Comparison of ENCODE assay signal across 23 cellular contexts in the genomic region with DNA sequence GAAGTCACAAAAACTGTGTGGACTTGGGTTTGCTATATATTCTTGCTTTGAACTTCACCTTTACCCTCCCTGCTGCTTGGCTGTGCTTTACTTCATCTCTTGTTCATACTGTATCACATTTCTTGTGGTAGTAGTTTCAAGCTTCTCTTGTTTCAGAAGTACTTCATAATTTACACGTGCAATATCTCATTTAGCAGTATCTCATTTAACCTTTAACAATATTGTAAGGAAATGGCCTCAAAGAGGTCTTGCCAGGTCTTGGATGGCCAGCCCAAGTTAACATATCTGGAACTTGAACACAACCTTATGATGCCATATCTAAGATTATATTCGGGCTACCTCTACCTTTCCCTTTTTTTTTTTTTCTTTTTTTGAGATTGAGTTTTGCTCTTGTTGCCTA. TPM values are rescaled to one million over a fixed set of nuclear protein-coding genes. Genes with fewer than 3 reads are reported as not detected.
DNase-seq lines count a peak whose midpoint lies in the region; ATAC-seq and TF ChIP-seq lines count a peak whose summit lies in the region.
"Had no signal": no experiment of that assay in that cellular context is flagged by ENCODE, and none has a peak within 500 bp of the region (broad histone marks: within the 10 kb centered on the region; RNA-seq: fewer than 3 reads in every experiment).

No MANE protein-coding gene starts in this region.

- CTCF ChIA-PET in activated CD8-positive, alpha-beta memory T cell treated with anti-CD3 and anti-CD28 coated beads, Interleukin-2, amount 10 ng/mL, durations not matched to agents 7 days and 5 days (lab: Charles Lee): interaction anchor here (0.7 to 1.4 kb wide), 2 partner anchors 54 to 243 kb away, joined by 4 to 5 read pairs; no protein-coding TSS in a partner anchor

- DNase-seq in activated CD8-positive, alpha-beta memory T cell treated with anti-CD3 and anti-CD28 coated beads, Interleukin-2, amount 10 ng/mL, durations not matched to agents 7 days and 5 days: no peak
- DNase-seq in activated CD8-positive, alpha-beta memory T cell treated with anti-CD3 and anti-CD28 coated beads, Interleukin-2, amount 50 U/mL, for 48 hours: no peak
- DNase-seq in natural killer cell (no peak), type B pancreatic cell (ENCODE audit: extremely low spot score, unreplicated experiment) (no peak), NCI-H446 (lab: John Stamatoyannopoulos, UW) (no peak)
- DNase-seq in stimulated activated CD4-positive, alpha-beta T cell treated with anti-CD3 and anti-CD28 coated beads, Interleukin-2, amount 100 ng/mL, for 24 hours: no peak
- DNase-seq: activated CD4-positive, alpha-beta T cell treated with anti-CD3 and anti-CD28 coated beads, Interleukin-2, amount 10 ng/mL, durations not matched to agents 24 days and 14 days; activated T-cell treated with anti-CD3 and anti-CD28 coated beads, Interleukin-2, amount 50 U/mL, for 4 hours; amygdala; EL; MV-4-11; NCI-H2107; NCI-H345; NCI-H774; SHP77 treated with DMSO at 0.1 percent for 48 hours; stimulated activated CD4-positive, alpha-beta T cell treated with anti-CD3 and anti-CD28 coated beads, Interleukin-15, amount 100 ng/mL, for 24 hours; upper lobe of right lung; WERI-Rb-1 had no signal

- ATAC-seq in activated CD8-positive, alpha-beta memory T cell treated with anti-CD3 and anti-CD28 coated beads, Interleukin-2, amount 10 ng/mL, durations not matched to agents 7 days and 5 days: no peak
- ATAC-seq in natural killer cell (no peak), GM21529 (IDR thresholded peaks at IDR 0.05; ENCODE audit: unreplicated experiment) (no peak)
- ATAC-seq: activated T-cell treated with anti-CD3 and anti-CD28 coated beads, Interleukin-2, amount 50 U/mL, for 4 hours; GM23338; stimulated activated memory B cell treated with anti-CD40 and anti-IgM and Interleukin-4, amounts not matched to agents 10 μg/mL and 1 μg/mL and 100 μg/mL, for 72 hours; upper lobe of right lung had no signal

- H3K4me3 Mint-ChIP-seq in activated CD8-positive, alpha-beta memory T cell treated with anti-CD3 and anti-CD28 coated beads, Interleukin-2, amount 10 ng/mL, durations not matched to agents 7 days and 5 days: peak overlapping the region; percentile 2
- H3K4me3 Mint-ChIP-seq in brain: peak overlapping the region; percentile 23 to 89 (median 36)
- peak overlapping the region; percentile 61 for H3K4me3 Mint-ChIP-seq in natural killer cell
- H3K4me3 Mint-ChIP-seq in type B pancreatic cell: peak overlapping the region; percentile 73

- no peaks in the 10 kb centered on the region for H3K36me3 Mint-ChIP-seq in activated CD8-positive, alpha-beta memory T cell treated with anti-CD3 and anti-CD28 coated beads, Interleukin-2, amount 10 ng/mL, durations not matched to agents 7 days and 5 days
- H3K36me3 Mint-ChIP-seq in brain (peaks cover under 1% of the 10 kb centered on the region), natural killer cell (no peaks in the 10 kb centered on the region), type B pancreatic cell (no peaks in the 10 kb centered on the region)
- H3K36me3 Mint-ChIP-seq: stimulated activated memory B cell treated with anti-CD40 and anti-IgM and Interleukin-4, amounts not matched to agents 10 μg/mL and 1 μg/mL and 100 μg/mL, for 72 hours had no signal

- H3K9me3 Mint-ChIP-seq in activated CD8-positive, alpha-beta memory T cell treated with anti-CD3 and anti-CD28 coated beads, Interleukin-2, amount 10 ng/mL, durations not matched to agents 7 days and 5 days (ENCODE audit: low read depth): no peaks in the 10 kb centered on the region
- peaks cover 0 to 2% (median 0%) of the 10 kb centered on the region in 5 experiments for H3K9me3 Mint-ChIP-seq in brain
- H3K9me3 Mint-ChIP-seq in natural killer cell: no peaks in the 10 kb centered on the region
- no peaks in the 10 kb centered on the region for H3K9me3 Mint-ChIP-seq in type B pancreatic cell
- H3K9me3 Mint-ChIP-seq: activated CD4-positive, alpha-beta T cell treated with anti-CD3 and anti-CD28 coated beads, Interleukin-2, amount 10 ng/mL, durations not matched to agents 24 days and 14 days; activated T-cell treated with anti-CD3 and anti-CD28 coated beads, Interleukin-2, amount 50 U/mL, for 4 hours; GM23338; IgD-negative memory B cell; stimulated activated memory B cell treated with anti-CD40 and anti-IgM and Interleukin-4, amounts not matched to agents 10 μg/mL and 1 μg/mL and 100 μg/mL, for 72 hours had no signal

- H3K4me1 Mint-ChIP-seq in activated CD8-positive, alpha-beta memory T cell treated with anti-CD3 and anti-CD28 coated beads, Interleukin-2, amount 10 ng/mL, durations not matched to agents 7 days and 5 days: peaks cover 4% of the 10 kb centered on the region
- H3K4me1 Mint-ChIP-seq in brain: peaks cover 46% of the 10 kb centered on the region
- H3K4me1 Mint-ChIP-seq in natural killer cell: peaks cover 5 to 16% of the 10 kb centered on the region in 2 donors
- peaks cover 18% of the 10 kb centered on the region for H3K4me1 Mint-ChIP-seq in type B pancreatic cell (ENCODE audit: unreplicated experiment)

- H3K27ac Mint-ChIP-seq in activated CD8-positive, alpha-beta memory T cell treated with anti-CD3 and anti-CD28 coated beads, Interleukin-2, amount 10 ng/mL, durations not matched to agents 7 days and 5 days: no peak overlapping the region
- H3K27ac Mint-ChIP-seq in brain: peak overlapping the region in 2 of 5 experiments; percentile 41 to 86
- H3K27ac Mint-ChIP-seq in natural killer cell: no peak overlapping the region
- peak overlapping the region; percentile 39 for H3K27ac Mint-ChIP-seq in type B pancreatic cell
- H3K27ac Mint-ChIP-seq: activated CD4-positive, alpha-beta T cell treated with anti-CD3 and anti-CD28 coated beads, Interleukin-2, amount 10 ng/mL, durations not matched to agents 24 days and 14 days; IgD-negative memory B cell; stimulated activated memory B cell treated with anti-CD40 and anti-IgM and Interleukin-4, amounts not matched to agents 10 μg/mL and 1 μg/mL and 100 μg/mL, for 72 hours had no signal

- TF ChIP-seq CTCF in brain (conservative IDR thresholded peaks at IDR 0.05): no peak
- no peak for TF ChIP-seq CTCF in natural killer cell (IDR thresholded peaks at IDR 0.05)
- TF ChIP-seq CTCF in type B pancreatic cell (conservative IDR thresholded peaks at IDR 0.05): no peak

- intact Hi-C loops in natural killer cell (cut with micrococcal nuclease): loop anchor here (5.0 kb wide), 1 partner anchor 401 kb away; no protein-coding TSS in a partner anchor

- peaks cover 27% of the 10 kb centered on the region for H3K27me3 Mint-ChIP-seq in activated CD8-positive, alpha-beta memory T cell treated with anti-CD3 and anti-CD28 coated beads, Interleukin-2, amount 10 ng/mL, durations not matched to agents 7 days and 5 days
- H3K27me3 Mint-ChIP-seq in brain: peaks cover 7% of the 10 kb centered on the region
- H3K27me3 Mint-ChIP-seq in natural killer cell (ENCODE audit: low read depth in 2 of 2): peaks cover 0 to 11% of the 10 kb centered on the region in 2 donors
- no peaks in the 10 kb centered on the region for H3K27me3 Mint-ChIP-seq in type B pancreatic cell
- H3K27me3 Mint-ChIP-seq: stimulated activated memory B cell treated with anti-CD40 and anti-IgM and Interleukin-4, amounts not matched to agents 10 μg/mL and 1 μg/mL and 100 μg/mL, for 72 hours had no signal

RNA-seq across cellular contexts. Expression of gene TRIM45, which starts 1.7 kb away (rescaled TPM):
- under 1 TPM; 0.26 to 0.75 TPM for total RNA-seq in activated CD8-positive, alpha-beta memory T cell treated with anti-CD3 and anti-CD28 coated beads, Interleukin-2, amount 10 ng/mL, durations not matched to agents 7 days and 5 days
- 5.0 TPM for polyA plus RNA-seq in brain (ENCODE audit: insufficient read depth, low read depth, low replicate concordance)
- 1 to 10 TPM in 1 of 3 donors, under 1 TPM in 2; 0.33 to 1.2 (median 0.77) TPM for total RNA-seq in natural killer cell
- total RNA-seq in type B pancreatic cell (ENCODE audit: low replicate concordance): 19.8 and 23.3 TPM in 2 replicates

Comparison
In these comparisons a context has a peak if more than half of its experiments do, and no peak if none do; other contexts are left out.
1. H3K4me3 Mint-ChIP-seq: peak in every context shown above with its lines; median percentile 73 in type B pancreatic cell; 61 in natural killer cell; 36 in brain; 2 in activated CD8-positive, alpha-beta memory T cell treated with anti-CD3 and anti-CD28 coated beads, Interleukin-2, amount 10 ng/mL, durations not matched to agents 7 days and 5 days.